Comparison of ENCODE assay signal across 18 cellular contexts in the genomic region with DNA sequence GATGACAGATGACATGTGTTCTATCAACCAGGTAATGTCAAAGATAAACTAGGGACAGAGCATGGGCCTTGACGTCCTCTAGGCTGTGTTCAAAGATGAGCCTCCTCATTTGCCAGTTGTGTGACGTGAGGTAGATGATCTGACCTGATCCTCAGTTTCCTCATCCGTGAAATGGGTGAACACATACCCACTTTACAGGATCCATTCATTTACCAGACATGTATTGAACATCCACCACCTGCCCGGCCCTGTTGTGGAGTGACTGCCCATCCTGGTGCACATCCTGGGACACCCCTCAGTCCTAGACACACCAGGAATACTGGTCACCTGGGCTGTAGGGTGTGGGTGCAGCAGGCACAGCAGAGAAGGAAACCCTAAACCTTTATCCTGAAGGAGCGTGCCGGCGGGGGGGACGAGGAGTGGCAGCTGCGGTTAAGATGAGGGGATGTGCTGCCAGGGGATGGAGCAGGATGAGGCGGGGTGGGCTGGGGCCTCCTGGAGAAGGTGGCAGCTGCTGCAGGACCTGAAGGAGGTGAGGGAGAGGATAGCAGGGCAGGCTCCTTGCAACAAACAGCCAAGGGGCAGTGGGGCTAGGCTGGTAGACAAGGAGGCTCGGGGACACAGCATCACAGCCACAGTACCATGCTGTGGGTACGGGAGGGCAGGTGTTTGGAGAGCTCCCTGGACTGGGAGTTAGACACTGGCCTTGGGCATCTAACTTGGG. TPM values are rescaled to one million over a fixed set of nuclear protein-coding genes. Genes with fewer than 3 reads are reported as not detected.
DNase-seq lines count a peak whose midpoint lies in the region; ATAC-seq and TF ChIP-seq lines count a peak whose summit lies in the region.
"Had no signal": no experiment of that assay in that cellular context is flagged by ENCODE, and none has a peak within 500 bp of the region (broad histone marks: within the 10 kb centered on the region; RNA-seq: fewer than 3 reads in every experiment).

No MANE protein-coding gene starts in this region.

- H3K9me3 Mint-ChIP-seq in Calu3 (ENCODE audit: low read depth, unreplicated experiment), result no peaks in the 10 kb centered on the region
- no peaks in the 10 kb centered on the region for H3K9me3 Mint-ChIP-seq in endodermal cell
- H3K9me3 Mint-ChIP-seq in WTC11, result no peaks in the 10 kb centered on the region
- H3K9me3 Mint-ChIP-seq: GM23338 had no signal

- H3K27me3 Mint-ChIP-seq in Calu3 (ENCODE audit: unreplicated experiment), result no peaks in the 10 kb centered on the region
- H3K27me3 Mint-ChIP-seq in endodermal cell (ENCODE audit: insufficient read depth), result no peaks in the 10 kb centered on the region
- H3K27me3 Mint-ChIP-seq in WTC11 (ENCODE audit: low read depth), result no peaks in the 10 kb centered on the region
- H3K27me3 Mint-ChIP-seq: CD4-positive, alpha-beta T cell had no signal

- no peak overlapping the region for H3K4me3 ChIP-seq in endodermal cell (ENCODE audit: low read length)
- no peak overlapping the region for H3K4me3 ChIP-seq in osteoblast (ENCODE audit: insufficient read depth, low read length)
- no peak overlapping the region for H3K4me3 ChIP-seq in colonic mucosa
- H3K4me3 ChIP-seq: GM23338 had no signal

- ATAC-seq in WTC11, result no peak
- ATAC-seq: GM23338 had no signal

- peak overlapping the region; percentile 31 for H3K27ac Mint-ChIP-seq in Calu3 (ENCODE audit: unreplicated experiment)
- no peak overlapping the region for H3K27ac Mint-ChIP-seq in endodermal cell
- no peak overlapping the region for H3K27ac Mint-ChIP-seq in WTC11
- H3K27ac Mint-ChIP-seq: CD4-positive, alpha-beta T cell; GM23338 had no signal

- H2AFZ ChIP-seq in osteoblast (ENCODE audit: low read length), result no peak overlapping the region
- H2AFZ ChIP-seq: GM23338 had no signal

- CTCF ChIA-PET in Calu3 (lab: Charles Lee) (no interaction called here), WTC11 (lab: Charles Lee) (interaction anchor here (1.7 kb wide), 1 partner anchor 114 kb away, joined by 5 read pairs; no protein-coding TSS in a partner anchor)

- H3K4me2 ChIP-seq in osteoblast (ENCODE audit: insufficient read depth, low read length), result no peak overlapping the region
- H3K4me2 ChIP-seq: GM23338 had no signal

- H3K36me3 Mint-ChIP-seq in Calu3 (ENCODE audit: insufficient read depth, unreplicated experiment) (peaks cover 21% of the 10 kb centered on the region), endodermal cell (ENCODE audit: low read depth) (peaks cover 36% of the 10 kb centered on the region), WTC11 (peaks cover 41% of the 10 kb centered on the region)

- no peak overlapping the region for H3K9ac ChIP-seq in endodermal cell (ENCODE audit: extremely low read depth, low read length, poor library complexity, severe bottlenecking)
- no peak overlapping the region for H3K9ac ChIP-seq in colonic mucosa (ENCODE audit: low read depth in 2 of 2, low read length in 2 of 2)

- no peaks in the 10 kb centered on the region for H4K20me1 ChIP-seq in osteoblast (ENCODE audit: insufficient read depth, low read length)

- WGBS in endodermal cell (ENCODE audit: insufficient coverage in 1 of 2, insufficient read length in 1 of 2), 2 experiments, result 93 to 99% methylated on average over 7 to 12 of the region's 12 CpGs

- H3K27ac ChIP-seq in endodermal cell (ENCODE audit: low read depth, low read length) (peak overlapping the region; percentile 87), osteoblast (ENCODE audit: low read depth, low read length) (no peak overlapping the region), colonic mucosa (no peak overlapping the region)

- no peaks in the 10 kb centered on the region for H3K79me2 ChIP-seq in osteoblast (ENCODE audit: insufficient read depth, low read length)

- H3K4me1 Mint-ChIP-seq in Calu3 (ENCODE audit: low read depth, unreplicated experiment) (no peaks in the 10 kb centered on the region), endodermal cell (no peaks in the 10 kb centered on the region), WTC11 (0 out of 2 replicates have a peak, but pooled peaks cover 2% of the 10 kb centered on the region)
- H3K4me1 Mint-ChIP-seq: GM23338 had no signal

- intact Hi-C loops in Calu3 (cut with micrococcal nuclease; ENCODE audit: unreplicated experiment) (no loop called here), colonic mucosa (cut with DNase I) (no loop called here)

- H3K9me3 ChIP-seq in endodermal cell (ENCODE audit: control insufficient read depth, low read length), result no peaks in the 10 kb centered on the region
- no peaks in the 10 kb centered on the region for H3K9me3 ChIP-seq in osteoblast (ENCODE audit: low read depth, low read length)
- no peaks in the 10 kb centered on the region for H3K9me3 ChIP-seq in colonic mucosa

- H3K36me3 ChIP-seq in endodermal cell (ENCODE audit: control insufficient read depth, insufficient read depth, low read length) (peaks cover 30% of the 10 kb centered on the region), osteoblast (ENCODE audit: insufficient read depth, low read length) (no peaks in the 10 kb centered on the region), colonic mucosa (no peaks in the 10 kb centered on the region)

- no TSS peak for BruUV-seq in Calu3 (replicated peaks; lab: Mats Ljungman, UMichigan)

- TF ChIP-seq CTCF in Calu3 (IDR thresholded peaks at IDR 0.05; ENCODE audit: unreplicated experiment) (no peak), endodermal cell (conservative IDR thresholded peaks at IDR 0.05) (no peak), osteoblast (IDR thresholded peaks at IDR 0.05; ENCODE audit: extremely low read depth, low read depth, low read length) (no peak), colonic mucosa (IDR thresholded peaks at IDR 0.05) (no peak), WTC11 (IDR thresholded peaks at IDR 0.05) (no peak)

- POLR2A ChIA-PET in WTC11 (lab: Charles Lee), result no interaction called here

- DNase-seq in Calu3 (no peak), NCI-H2107 treated with DMSO at 0.1 percent for 48 hours (lab: John Stamatoyannopoulos, UW; ENCODE audit: unreplicated experiment) (peak; percentile 77), endodermal cell (peak; percentile 29), osteoblast (ENCODE audit: insufficient read length, low spot score, missing footprints) (peak; percentile 38), colonic mucosa (no peak), WTC11 (ENCODE audit: low spot score) (no peak)
- no peak for DNase-seq in stimulated activated CD4-positive, alpha-beta T cell treated with anti-CD3 and anti-CD28 coated beads, Interleukin-1b, Interleukin-23, amount 100 ng/mL, for 48 hours
- DNase-seq: CD4-positive, alpha-beta T cell; GF-D8; MM.1S; NCI-H1105 treated with DMSO at 0.1 percent for 48 hours; NCI-H1930; NCI-H2227 treated with DMSO at 0.1 percent for 48 hours; NCI-H524 treated with DMSO at 0.1 percent for 48 hours; OCI-M1; RPMI8226 had no signal

- H3K4me1 ChIP-seq in endodermal cell (ENCODE audit: control insufficient read depth, insufficient read depth, low read length) (no peaks in the 10 kb centered on the region), osteoblast (ENCODE audit: insufficient read depth, low read length) (no peaks in the 10 kb centered on the region), colonic mucosa (no peaks in the 10 kb centered on the region)

- no peak overlapping the region for H3K4me3 Mint-ChIP-seq in Calu3 (ENCODE audit: low read depth, unreplicated experiment)
- H3K4me3 Mint-ChIP-seq in endodermal cell, result no peak overlapping the region
- H3K4me3 Mint-ChIP-seq in WTC11, result no peak overlapping the region
- H3K4me3 Mint-ChIP-seq: CD4-positive, alpha-beta T cell; GM23338 had no signal

- H3K27me3 ChIP-seq in endodermal cell (ENCODE audit: control insufficient read depth, insufficient read depth, low read length, poor library complexity, severe bottlenecking) (no peaks in the 10 kb centered on the region), osteoblast (ENCODE audit: insufficient read depth, low read length) (no peaks in the 10 kb centered on the region), colonic mucosa (no peaks in the 10 kb centered on the region)

TF ChIP-seq in WTC11, 78 proteins besides CTCF, POLR2A, EP300 and RAD21 (continues in another document):
- TF ChIP-seq, protein P1, sequence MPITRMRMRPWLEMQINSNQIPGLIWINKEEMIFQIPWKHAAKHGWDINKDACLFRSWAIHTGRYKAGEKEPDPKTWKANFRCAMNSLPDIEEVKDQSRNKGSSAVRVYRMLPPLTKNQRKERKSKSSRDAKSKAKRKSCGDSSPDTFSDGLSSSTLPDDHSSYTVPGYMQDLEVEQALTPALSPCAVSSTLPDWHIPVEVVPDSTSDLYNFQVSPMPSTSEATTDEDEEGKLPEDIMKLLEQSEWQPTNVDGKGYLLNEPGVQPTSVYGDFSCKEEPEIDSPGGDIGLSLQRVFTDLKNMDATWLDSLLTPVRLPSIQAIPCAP (CRISPR knock-in tag; IDR thresholded peaks at IDR 0.05), result no peak
- no peak for TF ChIP-seq JAZF1 (CRISPR knock-in tag; IDR thresholded peaks at IDR 0.05)
- no peak for TF ChIP-seq OVOL2 (CRISPR knock-in tag; IDR thresholded peaks at IDR 0.05; ENCODE audit: borderline replicate concordance)

RNA-seq across cellular contexts. Expression of a gene that starts 8.4 kb away (rescaled TPM):
- total RNA-seq in Calu3 (2022) (not detected in 2 replicates), endodermal cell (under 1 TPM; 0.20 to 0.66 TPM), osteoblast (not detected in 2 replicates), colonic mucosa (10 to 100 TPM; 10.4 to 31.0 TPM), WTC11 (2021) (1.0 to 1.9 TPM (median 1.5 TPM) in 3 replicates)
- 21.6 TPM for polyA plus RNA-seq in endodermal cell (2013, experiment 1 of 2)
- 20.6 TPM for polyA plus RNA-seq in endodermal cell (2013, experiment 2 of 2)
- total RNA-seq: CD4-positive, alpha-beta T cell; SK-MEL-5 had no signal

RNA-seq across cellular contexts. Expression of a gene that starts 36.1 kb away (rescaled TPM):
- total RNA-seq in Calu3 (2022) (45.0 and 52.8 TPM in 2 replicates), endodermal cell (10 to 100 TPM; 30.3 to 31.2 TPM), osteoblast (0.72 and 1.5 TPM in 2 replicates), colonic mucosa (10 to 100 TPM in 1 of 2 donors, 1 to 10 TPM in 1; 5.1 to 35.9 TPM), WTC11 (2021) (34.4 to 38.1 TPM (median 35.0 TPM) in 3 replicates)
- 32.6 TPM for polyA plus RNA-seq in endodermal cell (2013, experiment 1 of 2)
- polyA plus RNA-seq in endodermal cell (2013, experiment 2 of 2), result 26.2 TPM

RNA-seq across cellular contexts. Expression of a gene that starts 36.8 kb away (rescaled TPM):
- 87.8 and 95.7 TPM in 2 replicates for total RNA-seq in Calu3 (2022)
- total RNA-seq in endodermal cell, result 10 to 100 TPM; 67.7 to 69.2 TPM
- polyA plus RNA-seq in endodermal cell (2013, experiment 1 of 2), result 50.1 TPM
- 54.0 TPM for polyA plus RNA-seq in endodermal cell (2013, experiment 2 of 2)
- total RNA-seq in osteoblast, result 53.9 and 56.8 TPM in 2 replicates
- total RNA-seq in colonic mucosa, result 10 to 100 TPM; 45.7 to 73.6 TPM
- total RNA-seq in WTC11 (2021), result 49.6 to 57.9 TPM (median 49.9 TPM) in 3 replicates

Comparison
In these comparisons a context has a peak if more than half of its experiments do, and no peak if none do; other contexts are left out.
1. DNase-seq: peak in NCI-H2107 treated with DMSO at 0.1 percent for 48 hours (single experiment), endodermal cell (single experiment) and osteoblast (single experiment); none in Calu3 (single experiment), colonic mucosa (single experiment), WTC11 (single experiment) and stimulated activated CD4-positive, alpha-beta T cell treated with anti-CD3 and anti-CD28 coated beads, Interleukin-1b, Interleukin-23, amount 100 ng/mL, for 48 hours (single experiment).